1 cellular context compared by ENCODE assay signal in genomic region chr2:55224761-55225261, GRCh38.
TF ChIP-seq lines count a peak whose summit lies in the region.

No MANE protein-coding gene starts in this region.

TF ChIP-seq in HepG2, 621 proteins besides CTCF, POLR2A, EP300 and RAD21:
- TF ChIP-seq ZNF768 (CRISPR knock-in tag; IDR thresholded peaks at IDR 0.05) = 0 out of 2 replicates have a peak, but pooled peaks have one; percentile 10
- TF ChIP-seq PHF5A (CRISPR knock-in tag; IDR thresholded peaks at IDR 0.05; ENCODE audit: low read depth, unreplicated experiment) = no peak
- 0 out of 2 replicates have a peak, but pooled peaks have one; percentile 21 for TF ChIP-seq RBFOX2 (IDR thresholded peaks at IDR 0.05; ENCODE audit: low read depth, low read length)
- TF ChIP-seq RNF219 (CRISPR knock-in tag; IDR thresholded peaks at IDR 0.05) = no peak
- no peak for TF ChIP-seq THRA (CRISPR knock-in tag; IDR thresholded peaks at IDR 0.05; ENCODE audit: borderline replicate concordance)
- no peak for TF ChIP-seq BCL6 (CRISPR knock-in tag; IDR thresholded peaks at IDR 0.05)
- no peak for TF ChIP-seq RELA (CRISPR knock-in tag; IDR thresholded peaks at IDR 0.05)
